ENCODE assay signal across 8 cellular contexts in genomic region chr1:27556781-27557595, GRCh38. TPM values are rescaled to one million over a fixed set of nuclear protein-coding genes. Genes with fewer than 3 reads are reported as not detected.
DNase-seq lines count a peak whose midpoint lies in the region; ATAC-seq and TF ChIP-seq lines count a peak whose summit lies in the region.

No MANE protein-coding gene starts in this region.

- no peaks in the 10 kb centered on the region for H3K27me3 ChIP-seq in dorsolateral prefrontal cortex

- TF ChIP-seq CTCF in GM12875 (IDR thresholded peaks at IDR 0.05; ENCODE audit: borderline replicate concordance, insufficient read depth, low read depth, low read length), result peak; percentile 94
- TF ChIP-seq CTCF in dorsolateral prefrontal cortex (IDR thresholded peaks at IDR 0.05 in 54 of 56, conservative IDR thresholded peaks at IDR 0.05 in 2 of 56; ENCODE audit: low read depth in 1 of 56, partially characterized antibody in 56 of 56), result peak; percentile 67 to 99 (median 94)
- peak in 1 of 3 donors; percentile 71 for TF ChIP-seq CTCF in lower leg skin (IDR thresholded peaks at IDR 0.05)

- H3K27ac ChIP-seq in dorsolateral prefrontal cortex, result peak overlapping the region in 53 of 59 donors; percentile 20 to 91 (median 66)

- intact Hi-C loops in dorsolateral prefrontal cortex (cut with DNase I), result loop anchor here (1.0 to 5.0 kb wide), 3 partner anchors 49 to 105 kb away; no protein-coding TSS in a partner anchor
- intact Hi-C loops in lower leg skin (cut with DNase I; ENCODE audit: low total_unique reads), result loop anchor here (5.0 kb wide), 1 partner anchor 45 kb away; the partner anchor contains the start of gene AHDC1

- ATAC-seq in GM18868 (IDR thresholded peaks at IDR 0.05; ENCODE audit: unreplicated experiment), result no peak

- DNase-seq in A172 (ENCODE audit: low spot score) (peak; percentile 92), NCI-H226 (peak; percentile 98), dorsolateral prefrontal cortex (peak in 9 of 10 donors; percentile 45 to 79 (median 72)), lower leg skin (ENCODE audit: low spot score in 2 of 2) (peak; percentile 93 to 98)
- peak; percentile 73 to 75 for DNase-seq in activated CD4-positive, alpha-beta T cell treated with anti-CD3 and anti-CD28 coated beads, Interleukin-2, amount 50 U/mL, for 4 hours
- DNase-seq in stimulated activated CD4-positive, alpha-beta T cell treated with anti-CD3 and anti-CD28 coated beads, Interleukin-4, amount 100 ng/mL, for 4 hours, result peak; percentile 67 to 71

- TF ChIP-seq POLR2A in lower leg skin (IDR thresholded peaks at IDR 0.05), result no peak

- H3K4me3 ChIP-seq in GM12875 (ENCODE audit: low read depth, low read length) (no peak overlapping the region), dorsolateral prefrontal cortex (peak overlapping the region in 12 of 59 donors; percentile 2 to 27 (median 19)), lower leg skin (ENCODE audit: low read depth, poor library complexity, severe bottlenecking) (no peak overlapping the region)

- WGBS in lower leg skin, 2 donors, result 4 to 10% methylated on average over 16 to 19 of the region's 19 CpGs

RNA-seq across cellular contexts. Expression of gene AHDC1, which starts 47.0 kb away (rescaled TPM):
- total RNA-seq in A172 (2014; rRNA removed; shearing (Covaris generic)), result 3.4 and 7.6 TPM in 2 replicates
- 100 to 1,000 TPM in 21 of 120 experiments, 10 to 100 TPM in 99; 57.6 to 160 (median 87.2) TPM for total RNA-seq in dorsolateral prefrontal cortex
- 10 to 100 TPM; 37.7 to 63.0 (median 52.5) TPM for total RNA-seq in lower leg skin
